9 cellular contexts compared by ENCODE assay signal in the genomic region with DNA sequence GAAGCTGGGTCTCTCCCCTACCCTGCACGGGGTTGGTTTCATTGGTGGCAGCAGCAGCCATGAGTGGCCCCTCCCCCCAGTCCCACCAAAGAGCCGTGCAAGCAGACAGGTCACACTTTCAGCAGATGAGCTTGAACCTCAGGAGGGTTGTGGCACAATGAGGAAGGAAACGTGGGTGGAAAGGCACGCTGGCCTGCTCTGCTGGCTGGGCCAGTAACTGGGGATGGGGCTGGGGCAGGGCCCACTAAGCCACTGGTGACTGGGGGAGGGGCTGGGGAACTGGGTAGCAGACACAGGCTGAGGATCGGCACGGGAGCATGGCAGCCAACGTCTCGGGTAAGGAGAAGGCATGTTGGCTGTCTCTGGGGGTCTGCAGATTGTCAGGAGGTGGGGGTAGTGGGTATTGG. TPM values are rescaled to one million over a fixed set of nuclear protein-coding genes. Genes with fewer than 3 reads are reported as not detected.
DNase-seq lines count a peak whose midpoint lies in the region; FAIRE-seq and TF ChIP-seq lines count a peak whose summit lies in the region.
"Had no signal": no experiment of that assay in that cellular context is flagged by ENCODE, and none has a peak within 500 bp of the region (broad histone marks: within the 10 kb centered on the region; RNA-seq: fewer than 3 reads in every experiment).

A gene with protein sequence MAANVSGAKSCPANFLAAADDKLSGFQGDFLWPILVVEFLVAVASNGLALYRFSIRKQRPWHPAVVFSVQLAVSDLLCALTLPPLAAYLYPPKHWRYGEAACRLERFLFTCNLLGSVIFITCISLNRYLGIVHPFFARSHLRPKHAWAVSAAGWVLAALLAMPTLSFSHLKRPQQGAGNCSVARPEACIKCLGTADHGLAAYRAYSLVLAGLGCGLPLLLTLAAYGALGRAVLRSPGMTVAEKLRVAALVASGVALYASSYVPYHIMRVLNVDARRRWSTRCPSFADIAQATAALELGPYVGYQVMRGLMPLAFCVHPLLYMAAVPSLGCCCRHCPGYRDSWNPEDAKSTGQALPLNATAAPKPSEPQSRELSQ (plus strand): TSS at position 289 of the 407 bp plus-strand sequence. CDS start 29 bp downstream, at position 318.

- peaks cover 5% of the 10 kb centered on the region for H3K4me1 Mint-ChIP-seq in glutamatergic neuron (ENCODE audit: low read depth, unreplicated experiment)

- peak within 1 kb of the TSS; percentile 56 for H3K27ac ChIP-seq in thymus (ENCODE audit: low read depth)

- no peak for TF ChIP-seq CTCF in glutamatergic neuron (IDR thresholded peaks at IDR 0.05; ENCODE audit: partially characterized antibody, unreplicated experiment)

- no peak within 1 kb of the TSS for H3K4me3 ChIP-seq in thymus (ENCODE audit: low read length)
- H3K4me3 ChIP-seq: lung had no signal

- peaks cover 7% of the 10 kb centered on the region for H3K9me3 Mint-ChIP-seq in glutamatergic neuron (ENCODE audit: unreplicated experiment)

- H3K27me3 ChIP-seq in thymus (ENCODE audit: control insufficient read depth, insufficient read depth): no peaks in the 10 kb centered on the region

- 73% methylated on average over 8 of the region's 8 CpGs for WGBS in thymus

- no peak for FAIRE-seq in HTR-8/SVneo (lab: Jason Lieb, UNC)

- peaks cover 67% of the 10 kb centered on the region for H3K36me3 ChIP-seq in thymus (ENCODE audit: control insufficient read depth, insufficient read depth)

- DNase-seq in activated gamma-delta T cell treated with Interleukin-2 at 50 U/mL for 16 hours (peak; percentile 43), activated gamma-delta T cell (lab: John Stamatoyannopoulos, UW) (no peak), T-helper 9 cell (peak; percentile 38), glutamatergic neuron (no peak), HTR-8/SVneo (ENCODE audit: insufficient read length, low spot score) (no peak), NCI-H526 treated with DMSO at 0.1 percent for 48 hours (lab: John Stamatoyannopoulos, UW) (no peak), LoVo (ENCODE audit: low spot score) (no peak)

- H3K9me3 ChIP-seq in thymus (ENCODE audit: control insufficient read depth): no peaks in the 10 kb centered on the region

- no peak within 1 kb of the TSS for H3K27ac Mint-ChIP-seq in glutamatergic neuron (ENCODE audit: unreplicated experiment)

- H3K36me3 Mint-ChIP-seq in glutamatergic neuron (ENCODE audit: unreplicated experiment): no peaks in the 10 kb centered on the region

- no peak within 1 kb of the TSS for H3K4me3 Mint-ChIP-seq in glutamatergic neuron (ENCODE audit: unreplicated experiment)

- H3K4me1 ChIP-seq in thymus (ENCODE audit: control insufficient read depth, insufficient read depth, low read length): peaks cover 13% of the 10 kb centered on the region

- H3K27me3 Mint-ChIP-seq in glutamatergic neuron (ENCODE audit: unreplicated experiment): no peaks in the 10 kb centered on the region

RNA-seq across cellular contexts. Expression of the gene that starts here (rescaled TPM):
- 21.6 TPM for total RNA-seq in glutamatergic neuron (ENCODE audit: unreplicated experiment)
- 14.5 TPM for polyA plus RNA-seq in thymus

Comparison
In these comparisons a context has a peak if more than half of its experiments do, and no peak if none do; other contexts are left out.
1. DNase-seq: peak in activated gamma-delta T cell treated with Interleukin-2 at 50 U/mL for 16 hours (single experiment) and T-helper 9 cell (single experiment); none in activated gamma-delta T cell (single experiment), glutamatergic neuron (single experiment), HTR-8/SVneo (single experiment), NCI-H526 treated with DMSO at 0.1 percent for 48 hours (single experiment) and LoVo (single experiment).